In genomic region chr1:40257313-40257687, GRCh38 we compare ENCODE assay signal across 9 cellular contexts. TPM values are rescaled to one million over a fixed set of nuclear protein-coding genes. Genes with fewer than 3 reads are reported as not detected.
DNase-seq lines count a peak whose midpoint lies in the region; ATAC-seq and TF ChIP-seq lines count a peak whose summit lies in the region.
"Had no signal": no experiment of that assay in that cellular context is flagged by ENCODE, and none has a peak within 500 bp of the region (broad histone marks: within the 10 kb centered on the region; RNA-seq: fewer than 3 reads in every experiment).

No MANE protein-coding gene starts in this region.

- H3K4me3 Mint-ChIP-seq in immature natural killer cell: peak overlapping the region; percentile 92 to 99 (median 95)
- peak overlapping the region; percentile 98 for H3K4me3 Mint-ChIP-seq in stimulated activated effector memory CD8-positive, alpha-beta T cell treated with anti-CD3 and anti-CD28 coated beads, Interleukin-12 subunit alpha, Interleukin-12 subunit beta, amount 100 ng/mL, for 72 hours

- no peak for TF ChIP-seq POLR2A in IMR-90 (IDR thresholded peaks at IDR 0.05; ENCODE audit: low read depth, low read length)
- TF ChIP-seq POLR2A in adrenal gland (IDR thresholded peaks at IDR 0.05): no peak

- peak overlapping the region; percentile 97 for H4K5ac ChIP-seq in IMR-90 (ENCODE audit: low read depth, low read length)

- peak overlapping the region; percentile 35; the same call in 1 of the 3 replicates for H2BK15ac ChIP-seq in IMR-90 (ENCODE audit: low read depth, low read length)

- H3K79me1 ChIP-seq in IMR-90 (ENCODE audit: low read depth in 1 of 2, low read length in 2 of 2): peaks cover 35 to 49% of the 10 kb centered on the region in 2 experiments

- intact Hi-C loops in A673 (cut with micrococcal nuclease; ENCODE audit: unreplicated experiment): loop anchor here (10.0 kb wide), 1 partner anchor 148 kb away; no protein-coding TSS in a partner anchor
- intact Hi-C loops in IMR-90 (cut with micrococcal nuclease): loop anchor here (2.0 to 10.0 kb wide), 2 partner anchors 16 to 148 kb away; no protein-coding TSS in a partner anchor
- intact Hi-C loops in adrenal gland (cut with DNase I): loop anchor here in 1 of 2 donors (10.0 kb wide), 1 partner anchor 92 kb away; the partner anchor contains the start of gene RLF

- peak overlapping the region; percentile 46 for H2AK5ac ChIP-seq in IMR-90 (ENCODE audit: low read depth, low read length)

- peak overlapping the region; percentile 86 for H4K91ac ChIP-seq in IMR-90 (ENCODE audit: insufficient read depth, low read depth, low read length)

- H3K4me2 ChIP-seq in IMR-90 (ENCODE audit: low read depth, low read length): peak overlapping the region; percentile 93

- H3K23ac ChIP-seq in IMR-90 (ENCODE audit: low read depth, low read length): peak overlapping the region; percentile 100

- peaks cover 41 to 56% of the 10 kb centered on the region in 2 donors for H3K4me1 Mint-ChIP-seq in immature natural killer cell
- peaks cover 2% of the 10 kb centered on the region for H3K4me1 Mint-ChIP-seq in stimulated activated effector memory CD8-positive, alpha-beta T cell treated with anti-CD3 and anti-CD28 coated beads, Interleukin-12 subunit alpha, Interleukin-12 subunit beta, amount 100 ng/mL, for 72 hours

- peak overlapping the region; percentile 99 for H4K8ac ChIP-seq in IMR-90 (ENCODE audit: low read depth in 2 of 2, low read length in 2 of 2)

- H2AK9ac ChIP-seq in IMR-90 (replicated peaks; ENCODE audit: low read depth, low read length, poor library complexity): peak overlapping the region; percentile 96

- peak overlapping the region; percentile 77 for H2BK5ac ChIP-seq in IMR-90 (ENCODE audit: low read depth, low read length, poor library complexity, severe bottlenecking)

- H3K36me3 ChIP-seq in A673 (ENCODE audit: insufficient read depth, low read length, poor library complexity, severe bottlenecking) (peaks cover 19% of the 10 kb centered on the region), IMR-90 (ENCODE audit: control insufficient read depth, insufficient read depth, low read length) (peaks cover 11% of the 10 kb centered on the region; the same call in 1 of the 2 replicates), adrenal gland (replicated peaks in 1 of 2) (peaks cover 0 to 24% of the 10 kb centered on the region in 2 donors)

- CTCF ChIA-PET in A673 (lab: Charles Lee): interaction anchor here (1.0 to 1.3 kb wide), 2 partner anchors 58 to 81 kb away, joined by 3 to 4 read pairs; no protein-coding TSS in a partner anchor
- CTCF ChIA-PET in IMR-90 (lab: Yijun Ruan, JAX): interaction anchor here (0.8 to 1.7 kb wide), 2 partner anchors 16 to 58 kb away, joined by 3 to 4 read pairs; no protein-coding TSS in a partner anchor

- ATAC-seq in IMR-90 (ENCODE audit: low read depth): peak; percentile 2; the same call in 1 of the 2 replicates
- ATAC-seq in stimulated activated effector memory CD8-positive, alpha-beta T cell treated with anti-CD3 and anti-CD28 coated beads, Interleukin-12 subunit alpha, Interleukin-12 subunit beta, amount 100 ng/mL, for 72 hours: peak; percentile 3

- BruUV-seq in A673 (replicated peaks; lab: Mats Ljungman, UMichigan) (TSS peak; percentile 89), IMR-90 (replicated peaks; lab: Mats Ljungman, UMichigan) (TSS peak; percentile 97)

- POLR2A ChIA-PET in A673 (lab: Charles Lee; ENCODE audit: low non-redundant PET) (no interaction called here), IMR-90 (lab: Charles Lee; ENCODE audit: unreplicated experiment) (no interaction called here)

- H3K14ac ChIP-seq in IMR-90 (replicated peaks; ENCODE audit: low read depth, low read length): peak overlapping the region; percentile 99

- H3K9me3 ChIP-seq in A673 (ENCODE audit: low read depth, low read length, poor library complexity, severe bottlenecking) (no peaks in the 10 kb centered on the region), IMR-90 (ENCODE audit: control insufficient read depth, insufficient read depth, low read length) (no peaks in the 10 kb centered on the region), adrenal gland (replicated peaks in 1 of 3) (no peaks in the 10 kb centered on the region)

- no peaks in the 10 kb centered on the region; the same call in 1 of the 2 replicates for H4K20me1 ChIP-seq in IMR-90 (ENCODE audit: insufficient read depth, low read length)

- peak overlapping the region; percentile 97 for H3K27ac ChIP-seq in A673 (ENCODE audit: low read depth, low read length, poor library complexity, severe bottlenecking)
- peak overlapping the region; percentile 89 for H3K27ac ChIP-seq in IMR-90 (ENCODE audit: insufficient read depth, low read length)
- peak overlapping the region; percentile 83 to 96 (median 88) for H3K27ac ChIP-seq in adrenal gland

- H2BK20ac ChIP-seq in IMR-90 (ENCODE audit: low read depth, low read length): no peak overlapping the region

- no peak for TF ChIP-seq RAD21 in IMR-90 (IDR thresholded peaks at IDR 0.05; ENCODE audit: low read length)

- H3K27ac Mint-ChIP-seq in immature natural killer cell: peak overlapping the region; percentile 98 to 100 (median 100)
- peak overlapping the region; percentile 100 for H3K27ac Mint-ChIP-seq in stimulated activated effector memory CD8-positive, alpha-beta T cell treated with anti-CD3 and anti-CD28 coated beads, Interleukin-12 subunit alpha, Interleukin-12 subunit beta, amount 100 ng/mL, for 72 hours

- in situ Hi-C loops in IMR-90 (cut with MboI; ENCODE audit: low sequenced_read_pairs): no loop called here

- H3K36me3 Mint-ChIP-seq in immature natural killer cell: peaks cover 12 to 21% (median 16%) of the 10 kb centered on the region in 3 donors
- H3K36me3 Mint-ChIP-seq in stimulated activated effector memory CD8-positive, alpha-beta T cell treated with anti-CD3 and anti-CD28 coated beads, Interleukin-12 subunit alpha, Interleukin-12 subunit beta, amount 100 ng/mL, for 72 hours: peaks cover 48% of the 10 kb centered on the region

- H3K27me3 Mint-ChIP-seq in immature natural killer cell (ENCODE audit: low read depth in 3 of 3): peaks cover 10 to 14% (median 11%) of the 10 kb centered on the region in 3 donors

- H3K56ac ChIP-seq in IMR-90 (ENCODE audit: extremely low read depth, insufficient read depth, low read length): peak overlapping the region; percentile 98

- H3K9me1 ChIP-seq in IMR-90 (ENCODE audit: insufficient read depth, low read length): peaks cover 5% of the 10 kb centered on the region; the same call in 1 of the 2 replicates

- DNase-seq in A673 (ENCODE audit: low spot score) (no peak), IMR-90 (no peak), adrenal gland (peak in 2 of 7 donors; percentile 30 to 58), immature natural killer cell (no peak), EL (no peak), DMS 273 treated with DMSO at 0.1 percent for 48 hours (lab: John Stamatoyannopoulos, UW) (no peak)
- no peak for DNase-seq in stimulated activated effector memory CD8-positive, alpha-beta T cell treated with anti-CD3 and anti-CD28 coated beads, Interleukin-12 subunit alpha, Interleukin-12 subunit beta, amount 100 ng/mL, for 72 hours (ENCODE audit: low spot score in 2 of 2)

- H2BK120ac ChIP-seq in IMR-90 (ENCODE audit: low read depth, low read length): peak overlapping the region; percentile 62

- peak overlapping the region; percentile 96 for H3K9ac ChIP-seq in IMR-90 (ENCODE audit: low read depth, low read length)

- peak overlapping the region; percentile 96 for H3K4ac ChIP-seq in IMR-90 (ENCODE audit: low read depth, low read length)

- no peaks in the 10 kb centered on the region for H3K27me3 ChIP-seq in A673 (replicated peaks; ENCODE audit: insufficient read depth, low read depth, low read length, poor library complexity)
- H3K27me3 ChIP-seq in IMR-90 (ENCODE audit: control insufficient read depth, insufficient read depth, low read length): no peaks in the 10 kb centered on the region
- H3K27me3 ChIP-seq in adrenal gland: no peaks in the 10 kb centered on the region

- H3K4me1 ChIP-seq in A673 (ENCODE audit: insufficient read depth, low read length, poor library complexity, severe bottlenecking) (peaks cover 7% of the 10 kb centered on the region), IMR-90 (ENCODE audit: control insufficient read depth, insufficient read depth, low read length) (peaks cover 2% of the 10 kb centered on the region; the same call in 1 of the 2 replicates), adrenal gland (replicated peaks in 1 of 2) (peaks cover 17 to 43% of the 10 kb centered on the region in 2 donors)

- WGBS in IMR-90 (ENCODE audit: extremely low coverage in 2 of 2, insufficient read length in 1 of 2), 2 experiments: 0% methylated on average over 2 of the region's 16 CpGs; no CpG with 5 or more reads in 1 of the 2 experiments
- 0 to 2% (median 1%) methylated on average over 13 to 16 of the region's 16 CpGs for WGBS in adrenal gland, 4 donors

- peak overlapping the region; percentile 98 for H2AFZ ChIP-seq in IMR-90 (replicated peaks; ENCODE audit: low read length, poor library complexity)

- dilution Hi-C loops in IMR-90 (cut with HindIII; ENCODE audit: low sequenced_read_pairs, unreplicated experiment): no loop called here

- no peak for TF ChIP-seq CTCF in A673 (conservative IDR thresholded peaks at IDR 0.05; ENCODE audit: low read depth, low read length)
- TF ChIP-seq CTCF in GM12875 (IDR thresholded peaks at IDR 0.05; ENCODE audit: borderline replicate concordance, insufficient read depth, low read depth, low read length): no peak
- TF ChIP-seq CTCF in IMR-90 (conservative IDR thresholded peaks at IDR 0.05; ENCODE audit: low read depth, low read length): no peak
- no peak for TF ChIP-seq CTCF in adrenal gland (IDR thresholded peaks at IDR 0.05)

- peak overlapping the region; percentile 66 for H3K18ac ChIP-seq in IMR-90 (ENCODE audit: low read depth, low read length)

- H3K4me3 ChIP-seq in A673 (ENCODE audit: low read depth, low read length, poor library complexity, severe bottlenecking) (peak overlapping the region; percentile 83), GM12875 (ENCODE audit: low read depth, low read length) (peak overlapping the region; percentile 81), IMR-90 (ENCODE audit: insufficient read depth, low read depth, low read length) (peak overlapping the region; percentile 81), adrenal gland (peak overlapping the region; percentile 44 to 83 (median 78))

- H3K9me3 Mint-ChIP-seq in immature natural killer cell: no peaks in the 10 kb centered on the region
- H3K9me3 Mint-ChIP-seq in stimulated activated effector memory CD8-positive, alpha-beta T cell treated with anti-CD3 and anti-CD28 coated beads, Interleukin-12 subunit alpha, Interleukin-12 subunit beta, amount 100 ng/mL, for 72 hours: no peaks in the 10 kb centered on the region

RNA-seq across cellular contexts. Expression of gene ZMPSTE24, which starts 0.7 kb away (rescaled TPM):
- total RNA-seq in A673 (2021): 57.5 and 72.1 TPM in 2 replicates
- total RNA-seq in IMR-90 (2012; rRNA removed): 28.9 and 90.8 TPM in 2 replicates
- polyA plus RNA-seq in IMR-90 (2012; rRNA removed): 17.7 and 21.0 TPM in 2 replicates
- polyA plus RNA-seq in IMR-90 (2012; cell fraction: cytosol; rRNA removed): 3.1 and 3.9 TPM in 2 replicates
- polyA plus RNA-seq in IMR-90 (2012; cell fraction: nucleus; rRNA removed; ENCODE audit: low replicate concordance): 1.7 and 7.1 TPM in 2 replicates
- 10 to 100 TPM; 36.1 to 60.8 (median 42.2) TPM for total RNA-seq in adrenal gland
- polyA plus RNA-seq in adrenal gland: 100 to 1,000 TPM in 1 of 3 donors, 10 to 100 TPM in 2; 14.2 to 100 (median 21.5) TPM
- 10 to 100 TPM; 34.3 to 47.6 (median 41.0) TPM for polyA plus RNA-seq in immature natural killer cell

RNA-seq across cellular contexts. Expression of gene TMCO2, which starts 9.6 kb away (rescaled TPM):
- not detected in 2 replicates for total RNA-seq in A673 (2021)
- total RNA-seq in IMR-90 (2012; rRNA removed): not detected in 2 replicates
- polyA plus RNA-seq in IMR-90 (2012; rRNA removed): not detected in 2 replicates
- not detected in 2 replicates for polyA plus RNA-seq in IMR-90 (2012; cell fraction: cytosol; rRNA removed)
- not detected in 2 replicates for polyA plus RNA-seq in IMR-90 (2012; cell fraction: nucleus; rRNA removed; ENCODE audit: low replicate concordance)
- not detected for total RNA-seq in adrenal gland
- not detected for polyA plus RNA-seq in adrenal gland
- not detected for polyA plus RNA-seq in immature natural killer cell
- total RNA-seq: lung microvascular endothelial cell had no signal

RNA-seq across cellular contexts. Expression of gene COL9A2, which starts 59.8 kb away (rescaled TPM):
- 5.2 and 5.9 TPM in 2 replicates for total RNA-seq in A673 (2021)
- total RNA-seq in IMR-90 (2012; rRNA removed): 0.56 and 0.90 TPM in 2 replicates
- polyA plus RNA-seq in IMR-90 (2012; rRNA removed): 1.3 and 1.6 TPM in 2 replicates
- 1.1 and 1.3 TPM in 2 replicates for polyA plus RNA-seq in IMR-90 (2012; cell fraction: cytosol; rRNA removed)
- polyA plus RNA-seq in IMR-90 (2012; cell fraction: nucleus; rRNA removed; ENCODE audit: low replicate concordance): 6.1 and 8.7 TPM in 2 replicates
- total RNA-seq in adrenal gland: 10 to 100 TPM in 1 of 8 donors, 1 to 10 TPM in 7; 2.7 to 22.8 (median 5.4) TPM
- polyA plus RNA-seq in adrenal gland: 10 to 100 TPM in 2 of 3 donors, under 1 TPM in 1; 0.35 to 12.6 (median 12.2) TPM
- 1 to 10 TPM in 2 of 3 donors, not detected in 1; 1.8 to 2.2 TPM for polyA plus RNA-seq in immature natural killer cell
